1 cellular context compared by ENCODE assay signal in the genomic region with DNA sequence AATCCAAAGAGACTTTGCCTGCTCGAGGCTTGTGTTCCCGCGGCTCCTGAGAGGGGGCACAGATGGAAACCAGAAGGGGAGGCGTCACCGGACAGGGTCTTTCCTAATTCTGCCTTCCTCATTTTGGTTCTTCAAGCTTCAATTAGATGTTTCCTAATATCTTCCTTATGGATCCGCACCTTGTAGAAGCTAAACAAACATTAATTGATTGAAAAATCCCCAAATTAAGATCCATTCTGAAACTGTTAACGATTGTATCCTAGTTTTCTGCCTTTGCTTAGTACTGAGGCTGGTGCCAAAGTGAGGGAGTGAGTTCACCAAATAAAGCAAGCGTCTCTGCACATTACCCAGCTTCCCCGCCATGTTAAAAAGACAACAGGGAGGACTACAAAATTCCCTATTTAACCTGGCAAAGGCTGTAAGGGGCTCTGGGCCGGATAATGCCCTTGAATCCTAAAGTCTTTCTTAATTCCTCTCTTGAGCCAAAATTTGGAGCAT.
TF ChIP-seq lines count a peak whose summit lies in the region.

No MANE protein-coding gene starts in this region.

TF ChIP-seq in HEK293, 187 proteins besides CTCF, POLR2A, EP300 and RAD21 (continued from another document and continues in another):
- no peak for TF ChIP-seq INSM2 (tag by site-specific recombination; IDR thresholded peaks at IDR 0.05)
- TF ChIP-seq ZNF335 (tag by site-specific recombination; conservative IDR thresholded peaks at IDR 0.05): peak; percentile 62
- TF ChIP-seq YY1 (tag by site-specific recombination; IDR thresholded peaks at IDR 0.05): 0 out of 2 replicates have a peak, but pooled peaks have one; percentile 64
- 0 out of 2 replicates have a peak, but pooled peaks have one; percentile 7 for TF ChIP-seq KLF9 (tag by site-specific recombination; IDR thresholded peaks at IDR 0.05; ENCODE audit: low read depth)
- TF ChIP-seq ZNF426 (tag by site-specific recombination; IDR thresholded peaks at IDR 0.05): no peak
- no peak for TF ChIP-seq ZNF24 (tag by site-specific recombination; IDR thresholded peaks at IDR 0.05)
- TF ChIP-seq REPIN1 (tag by site-specific recombination; IDR thresholded peaks at IDR 0.05; ENCODE audit: low read depth): no peak
- no peak for TF ChIP-seq ZNF221 (tag by site-specific recombination; IDR thresholded peaks at IDR 0.05; ENCODE audit: borderline replicate concordance)
- TF ChIP-seq ZNF354C (tag by site-specific recombination; IDR thresholded peaks at IDR 0.05; ENCODE audit: borderline replicate concordance, low read depth): no peak
- no peak for TF ChIP-seq ZBTB48 (tag by site-specific recombination; IDR thresholded peaks at IDR 0.05)
- TF ChIP-seq, protein P1, sequence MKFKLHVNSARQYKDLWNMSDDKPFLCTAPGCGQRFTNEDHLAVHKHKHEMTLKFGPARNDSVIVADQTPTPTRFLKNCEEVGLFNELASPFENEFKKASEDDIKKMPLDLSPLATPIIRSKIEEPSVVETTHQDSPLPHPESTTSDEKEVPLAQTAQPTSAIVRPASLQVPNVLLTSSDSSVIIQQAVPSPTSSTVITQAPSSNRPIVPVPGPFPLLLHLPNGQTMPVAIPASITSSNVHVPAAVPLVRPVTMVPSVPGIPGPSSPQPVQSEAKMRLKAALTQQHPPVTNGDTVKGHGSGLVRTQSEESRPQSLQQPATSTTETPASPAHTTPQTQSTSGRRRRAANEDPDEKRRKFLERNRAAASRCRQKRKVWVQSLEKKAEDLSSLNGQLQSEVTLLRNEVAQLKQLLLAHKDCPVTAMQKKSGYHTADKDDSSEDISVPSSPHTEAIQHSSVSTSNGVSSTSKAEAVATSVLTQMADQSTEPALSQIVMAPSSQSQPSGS (tag by site-specific recombination; IDR thresholded peaks at IDR 0.05; ENCODE audit: low read depth): no peak
- 0 out of 2 replicates have a peak, but pooled peaks have one; percentile 31 for TF ChIP-seq MZF1 (tag by site-specific recombination; IDR thresholded peaks at IDR 0.05; ENCODE audit: borderline replicate concordance)
- no peak for TF ChIP-seq ZNF404 (tag by site-specific recombination; IDR thresholded peaks at IDR 0.05)
- TF ChIP-seq PRDM2 (tag by site-specific recombination; IDR thresholded peaks at IDR 0.05; ENCODE audit: borderline replicate concordance): no peak
- TF ChIP-seq, protein P2, sequence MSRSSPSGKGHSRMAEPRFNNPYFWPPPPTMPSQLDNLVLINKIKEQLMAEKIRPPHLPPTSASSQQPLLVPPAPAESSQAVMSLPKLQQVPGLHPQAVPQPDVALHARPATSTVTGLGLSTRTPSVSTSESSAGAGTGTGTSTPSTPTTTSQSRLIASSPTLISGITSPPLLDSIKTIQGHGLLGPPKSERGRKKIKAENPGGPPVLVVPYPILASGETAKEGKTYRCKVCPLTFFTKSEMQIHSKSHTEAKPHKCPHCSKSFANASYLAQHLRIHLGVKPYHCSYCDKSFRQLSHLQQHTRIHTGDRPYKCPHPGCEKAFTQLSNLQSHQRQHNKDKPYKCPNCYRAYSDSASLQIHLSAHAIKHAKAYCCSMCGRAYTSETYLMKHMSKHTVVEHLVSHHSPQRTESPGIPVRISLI (tag by site-specific recombination; IDR thresholded peaks at IDR 0.05): no peak
- TF ChIP-seq ZNF621 (tag by site-specific recombination; IDR thresholded peaks at IDR 0.05): no peak
- TF ChIP-seq ZNF544 (tag by site-specific recombination; IDR thresholded peaks at IDR 0.05): no peak
- TF ChIP-seq ZNF394 (tag by site-specific recombination; IDR thresholded peaks at IDR 0.05; ENCODE audit: borderline replicate concordance): no peak
- TF ChIP-seq, protein P3, sequence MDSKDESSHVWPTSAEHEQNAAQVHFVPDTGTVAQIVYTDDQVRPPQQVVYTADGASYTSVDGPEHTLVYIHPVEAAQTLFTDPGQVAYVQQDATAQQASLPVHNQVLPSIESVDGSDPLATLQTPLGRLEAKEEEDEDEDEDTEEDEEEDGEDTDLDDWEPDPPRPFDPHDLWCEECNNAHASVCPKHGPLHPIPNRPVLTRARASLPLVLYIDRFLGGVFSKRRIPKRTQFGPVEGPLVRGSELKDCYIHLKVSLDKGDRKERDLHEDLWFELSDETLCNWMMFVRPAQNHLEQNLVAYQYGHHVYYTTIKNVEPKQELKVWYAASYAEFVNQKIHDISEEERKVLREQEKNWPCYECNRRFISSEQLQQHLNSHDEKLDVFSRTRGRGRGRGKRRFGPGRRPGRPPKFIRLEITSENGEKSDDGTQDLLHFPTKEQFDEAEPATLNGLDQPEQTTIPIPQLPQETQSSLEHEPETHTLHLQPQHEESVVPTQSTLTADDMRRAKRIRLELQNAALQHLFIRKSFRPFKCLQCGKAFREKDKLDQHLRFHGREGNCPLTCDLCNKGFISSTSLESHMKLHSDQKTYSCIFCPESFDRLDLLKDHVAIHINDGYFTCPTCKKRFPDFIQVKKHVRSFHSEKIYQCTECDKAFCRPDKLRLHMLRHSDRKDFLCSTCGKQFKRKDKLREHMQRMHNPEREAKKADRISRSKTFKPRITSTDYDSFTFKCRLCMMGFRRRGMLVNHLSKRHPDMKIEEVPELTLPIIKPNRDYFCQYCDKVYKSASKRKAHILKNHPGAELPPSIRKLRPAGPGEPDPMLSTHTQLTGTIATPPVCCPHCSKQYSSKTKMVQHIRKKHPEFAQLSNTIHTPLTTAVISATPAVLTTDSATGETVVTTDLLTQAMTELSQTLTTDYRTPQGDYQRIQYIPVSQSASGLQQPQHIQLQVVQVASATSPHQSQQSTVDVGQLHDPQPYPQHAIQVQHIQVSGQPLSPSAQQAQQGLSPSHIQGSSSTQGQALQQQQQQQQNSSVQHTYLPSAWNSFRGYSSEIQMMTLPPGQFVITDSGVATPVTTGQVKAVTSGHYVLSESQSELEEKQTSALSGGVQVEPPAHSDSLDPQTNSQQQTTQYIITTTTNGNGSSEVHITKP (tag by site-specific recombination; IDR thresholded peaks at IDR 0.05): peak; percentile 29; the same call in 1 of the 2 replicates
- TF ChIP-seq ZNF585B (tag by site-specific recombination; IDR thresholded peaks at IDR 0.05): no peak
- TF ChIP-seq OVOL3 (tag by site-specific recombination; IDR thresholded peaks at IDR 0.05): no peak
- TF ChIP-seq ZNF423 (tag by site-specific recombination; IDR thresholded peaks at IDR 0.05): no peak
- TF ChIP-seq, protein P4, sequence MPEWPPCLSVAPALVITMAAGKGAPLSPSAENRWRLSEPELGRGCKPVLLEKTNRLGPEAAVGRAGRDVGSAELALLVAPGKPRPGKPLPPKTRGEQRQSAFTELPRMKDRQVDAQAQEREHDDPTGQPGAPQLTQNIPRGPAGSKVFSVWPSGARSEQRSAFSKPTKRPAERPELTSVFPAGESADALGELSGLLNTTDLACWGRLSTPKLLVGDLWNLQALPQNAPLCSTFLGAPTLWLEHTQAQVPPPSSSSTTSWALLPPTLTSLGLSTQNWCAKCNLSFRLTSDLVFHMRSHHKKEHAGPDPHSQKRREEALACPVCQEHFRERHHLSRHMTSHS (tag by site-specific recombination; IDR thresholded peaks at IDR 0.05): no peak
- peak; percentile 56; the same call in 1 of the 2 replicates for TF ChIP-seq ZBTB17 (tag by site-specific recombination; IDR thresholded peaks at IDR 0.05)
- TF ChIP-seq ZFP69B (tag by site-specific recombination; IDR thresholded peaks at IDR 0.05): no peak; the same call in 1 of the 2 replicates
- no peak for TF ChIP-seq ZNF580 (tag by site-specific recombination; IDR thresholded peaks at IDR 0.05)
- no peak for TF ChIP-seq HIC1 (tag by site-specific recombination; IDR thresholded peaks at IDR 0.05)
- no peak for TF ChIP-seq ZNF157 (tag by site-specific recombination; IDR thresholded peaks at IDR 0.05)
- no peak for TF ChIP-seq ZNF133 (tag by site-specific recombination; IDR thresholded peaks at IDR 0.05)
- 0 out of 2 replicates have a peak, but pooled peaks have one; percentile 8 for TF ChIP-seq ZNF10 (tag by site-specific recombination; IDR thresholded peaks at IDR 0.05)
- no peak for TF ChIP-seq ZNF146 (tag by site-specific recombination; IDR thresholded peaks at IDR 0.05)
- TF ChIP-seq SALL2 (tag by site-specific recombination; IDR thresholded peaks at IDR 0.05; ENCODE audit: borderline replicate concordance): no peak
- TF ChIP-seq ZNF624 (tag by site-specific recombination; IDR thresholded peaks at IDR 0.05): no peak
- no peak for TF ChIP-seq ZFHX2 (tag by site-specific recombination; conservative IDR thresholded peaks at IDR 0.05)
- TF ChIP-seq ZNF560 (tag by site-specific recombination; IDR thresholded peaks at IDR 0.05; ENCODE audit: borderline replicate concordance): no peak
- TF ChIP-seq IKZF3 (tag by site-specific recombination; IDR thresholded peaks at IDR 0.05): no peak
- no peak for TF ChIP-seq ZNF175 (tag by site-specific recombination; IDR thresholded peaks at IDR 0.05)
- no peak for TF ChIP-seq ZNF623 (tag by site-specific recombination; IDR thresholded peaks at IDR 0.05)
- TF ChIP-seq ZFP3 (tag by site-specific recombination; IDR thresholded peaks at IDR 0.05; ENCODE audit: low read depth): no peak
- no peak for TF ChIP-seq ZIC2 (tag by site-specific recombination; IDR thresholded peaks at IDR 0.05)
- TF ChIP-seq, protein P5, sequence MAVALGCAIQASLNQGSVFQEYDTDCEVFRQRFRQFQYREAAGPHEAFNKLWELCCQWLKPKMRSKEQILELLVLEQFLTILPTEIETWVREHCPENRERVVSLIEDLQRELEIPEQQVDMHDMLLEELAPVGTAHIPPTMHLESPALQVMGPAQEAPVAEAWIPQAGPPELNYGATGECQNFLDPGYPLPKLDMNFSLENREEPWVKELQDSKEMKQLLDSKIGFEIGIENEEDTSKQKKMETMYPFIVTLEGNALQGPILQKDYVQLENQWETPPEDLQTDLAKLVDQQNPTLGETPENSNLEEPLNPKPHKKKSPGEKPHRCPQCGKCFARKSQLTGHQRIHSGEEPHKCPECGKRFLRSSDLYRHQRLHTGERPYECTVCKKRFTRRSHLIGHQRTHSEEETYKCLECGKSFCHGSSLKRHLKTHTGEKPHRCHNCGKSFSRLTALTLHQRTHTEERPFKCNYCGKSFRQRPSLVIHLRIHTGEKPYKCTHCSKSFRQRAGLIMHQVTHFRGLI (tag by site-specific recombination; IDR thresholded peaks at IDR 0.05): no peak
- no peak for TF ChIP-seq ZNF114 (tag by site-specific recombination; IDR thresholded peaks at IDR 0.05)
